In genomic region chr13:111280666-111281577, GRCh38 we compare ENCODE assay signal across 14 cellular contexts. TPM values are rescaled to one million over a fixed set of nuclear protein-coding genes. Genes with fewer than 3 reads are reported as not detected.
DNase-seq lines count a peak whose midpoint lies in the region; ATAC-seq and TF ChIP-seq lines count a peak whose summit lies in the region.
"Had no signal": no experiment of that assay in that cellular context is flagged by ENCODE, and none has a peak within 500 bp of the region (broad histone marks: within the 10 kb centered on the region; RNA-seq: fewer than 3 reads in every experiment).

No MANE protein-coding gene starts in this region.

- H2BK5ac ChIP-seq in IMR-90 (ENCODE audit: low read depth, low read length, poor library complexity, severe bottlenecking): peak overlapping the region; percentile 81

- peak overlapping the region; percentile 85 for H4K91ac ChIP-seq in IMR-90 (ENCODE audit: insufficient read depth, low read depth, low read length)

- no peak for TF ChIP-seq RAD21 in IMR-90 (IDR thresholded peaks at IDR 0.05; ENCODE audit: low read length)

- peak overlapping the region; percentile 59 for H3K56ac ChIP-seq in IMR-90 (ENCODE audit: extremely low read depth, insufficient read depth, low read length)

- H3K4me2 ChIP-seq in IMR-90 (ENCODE audit: low read depth, low read length) (peak overlapping the region; percentile 62), mammary epithelial cell (ENCODE audit: insufficient read depth, low read depth, low read length) (no peak overlapping the region)

- TF ChIP-seq EP300 in esophagus muscularis mucosa (IDR thresholded peaks at IDR 0.05) (no peak), ovary (IDR thresholded peaks at IDR 0.05) (no peak)

- ATAC-seq in IMR-90 (ENCODE audit: low read depth) (peak; percentile 75), GM21423 (IDR thresholded peaks at IDR 0.05; ENCODE audit: unreplicated experiment) (no peak)
- ATAC-seq: activated T-helper 17 cell treated with anti-CD3 and anti-CD28 coated beads, Interleukin-2, amount 50 U/mL, for 72 hours; effector memory CD8-positive, alpha-beta T cell; Panc1 had no signal

- H3K79me2 ChIP-seq in mammary epithelial cell (ENCODE audit: insufficient read depth, low read length): no peaks in the 10 kb centered on the region

- peak overlapping the region; percentile 33; the same call in 1 of the 2 replicates for H2AK5ac ChIP-seq in IMR-90 (ENCODE audit: low read depth, low read length)

- peaks cover 13% of the 10 kb centered on the region for H3K9me1 ChIP-seq in IMR-90 (ENCODE audit: insufficient read depth, low read length)

- peak overlapping the region; percentile 65 for H3K18ac ChIP-seq in IMR-90 (ENCODE audit: low read depth, low read length)

- dilution Hi-C loops in IMR-90 (cut with HindIII; ENCODE audit: low sequenced_read_pairs, unreplicated experiment): no loop called here
- dilution Hi-C loops in mammary epithelial cell (cut with HindIII; ENCODE audit: low sequenced_read_pairs): no loop called here

- TF ChIP-seq CTCF in IMR-90 (conservative IDR thresholded peaks at IDR 0.05; ENCODE audit: low read depth, low read length) (no peak), esophagus muscularis mucosa (IDR thresholded peaks at IDR 0.05) (no peak), ovary (IDR thresholded peaks at IDR 0.05) (no peak), mammary epithelial cell (conservative IDR thresholded peaks at IDR 0.05 in 1 of 2, IDR thresholded peaks at IDR 0.05 in 1 of 2; ENCODE audit: extremely low read depth in 1 of 2, insufficient read depth in 1 of 2, low read depth in 1 of 2, low read length in 2 of 2) (no peak)

- CTCF ChIA-PET in IMR-90 (lab: Yijun Ruan, JAX) (interaction anchor here (0.9 to 1.3 kb wide), 3 partner anchors 10 to 564 kb away, joined by 3 to 4 read pairs (median 3); no protein-coding TSS in a partner anchor), mammary epithelial cell (lab: Charles Lee; ENCODE audit: low non-redundant PET) (no interaction called here)

- H2BK120ac ChIP-seq in IMR-90 (ENCODE audit: low read depth, low read length): peak overlapping the region; percentile 89

- peak overlapping the region; percentile 31 for H2AK9ac ChIP-seq in IMR-90 (replicated peaks; ENCODE audit: low read depth, low read length, poor library complexity)

- peak overlapping the region; percentile 27; the same call in 1 of the 2 replicates for H4K5ac ChIP-seq in IMR-90 (ENCODE audit: low read depth, low read length)

- H3K4me1 ChIP-seq in IMR-90 (ENCODE audit: control insufficient read depth, insufficient read depth, low read length) (peaks cover 11% of the 10 kb centered on the region), esophagus muscularis mucosa (peaks cover 24 to 45% (median 27%) of the 10 kb centered on the region in 4 donors), ovary (ENCODE audit: insufficient read depth) (peaks cover 7% of the 10 kb centered on the region), mammary epithelial cell (ENCODE audit: insufficient read depth, low read length) (no peaks in the 10 kb centered on the region)

- H4K20me1 ChIP-seq in IMR-90 (ENCODE audit: insufficient read depth, low read length) (no peaks in the 10 kb centered on the region; the same call in 1 of the 2 replicates), mammary epithelial cell (ENCODE audit: insufficient read depth, low read length) (no peaks in the 10 kb centered on the region)

- DNase-seq in 8988T: peak; percentile 41
- peak; percentile 86 for DNase-seq in IMR-90
- peak; percentile 7 for DNase-seq in esophagus muscularis mucosa (ENCODE audit: extremely low spot score)
- DNase-seq in ovary: no peak
- DNase-seq in cortex of kidney (lab: John Stamatoyannopoulos, UW): no peak
- no peak for DNase-seq in mammary epithelial cell
- no peak for DNase-seq in substantia nigra (lab: John Stamatoyannopoulos, UW)
- DNase-seq: effector memory CD8-positive, alpha-beta T cell; left cardiac atrium; NCI-H2029 had no signal

- WGBS in IMR-90 (ENCODE audit: extremely low coverage in 2 of 2, insufficient read length in 1 of 2), 2 experiments: no CpG with 5 or more reads among the region's 13 CpGs
- 73% methylated on average over 13 of the region's 13 CpGs for WGBS in esophagus muscularis mucosa
- 35 to 49% (median 43%) methylated on average over 13 of the region's 13 CpGs for WGBS in ovary, 3 donors
- 94% methylated on average over 13 of the region's 13 CpGs for WGBS in mammary epithelial cell (ENCODE audit: low coverage, missing lambda C conversion rate)

- H2BK15ac ChIP-seq in IMR-90 (ENCODE audit: low read depth, low read length): 0 out of 3 replicates have a peak overlapping the region, but pooled peaks have one; percentile 18

- H3K27ac ChIP-seq in IMR-90 (ENCODE audit: insufficient read depth, low read length) (peak overlapping the region; percentile 61), esophagus muscularis mucosa (replicated peaks in 1 of 4) (peak overlapping the region; percentile 62 to 78 (median 69)), ovary (peak overlapping the region; percentile 55 to 57), mammary epithelial cell (ENCODE audit: insufficient read depth, low read depth, low read length) (no peak overlapping the region), substantia nigra (ENCODE audit: low read depth, low read length, poor library complexity, severe bottlenecking) (no peak overlapping the region)

- H4K8ac ChIP-seq in IMR-90 (ENCODE audit: low read depth in 2 of 2, low read length in 2 of 2): peak overlapping the region; percentile 32 to 70; a peak in 3 of 4 replicates

- no TSS peak for BruUV-seq in IMR-90 (replicated peaks; lab: Mats Ljungman, UMichigan)
- no TSS peak for BruUV-seq in mammary epithelial cell (replicated peaks; lab: Mats Ljungman, UMichigan)

- H3K14ac ChIP-seq in IMR-90 (replicated peaks; ENCODE audit: low read depth, low read length): peak overlapping the region; percentile 76

- peaks cover 24 to 53% of the 10 kb centered on the region in 2 experiments for H3K79me1 ChIP-seq in IMR-90 (ENCODE audit: low read depth in 1 of 2, low read length in 2 of 2)

- H2AFZ ChIP-seq in IMR-90 (replicated peaks; ENCODE audit: low read length, poor library complexity): peak overlapping the region; percentile 28
- H2AFZ ChIP-seq in mammary epithelial cell (ENCODE audit: low read depth, low read length): no peak overlapping the region

- no peaks in the 10 kb centered on the region for H3K27me3 ChIP-seq in IMR-90 (ENCODE audit: control insufficient read depth, insufficient read depth, low read length)
- no peaks in the 10 kb centered on the region for H3K27me3 ChIP-seq in esophagus muscularis mucosa
- H3K27me3 ChIP-seq in ovary: no peaks in the 10 kb centered on the region
- no peaks in the 10 kb centered on the region for H3K27me3 ChIP-seq in mammary epithelial cell (ENCODE audit: insufficient read depth, low read length)

- intact Hi-C loops in IMR-90 (cut with micrococcal nuclease) (loop anchor here (1.0 kb wide), 1 partner anchor 128 kb away; no protein-coding TSS in a partner anchor), esophagus muscularis mucosa (cut with DNase I) (no loop called here), ovary (cut with DNase I) (no loop called here), mammary epithelial cell (cut with micrococcal nuclease) (no loop called here)

- H2BK20ac ChIP-seq in IMR-90 (ENCODE audit: low read depth, low read length): peak overlapping the region; percentile 57

- in situ Hi-C loops in IMR-90 (cut with MboI; ENCODE audit: low sequenced_read_pairs): no loop called here
- in situ Hi-C loops in mammary epithelial cell (cut with MboI; ENCODE audit: low sequenced_read_pairs in 2 of 2): no loop called here

- H3K4me3 ChIP-seq in IMR-90 (ENCODE audit: insufficient read depth, low read depth, low read length) (no peak overlapping the region), esophagus muscularis mucosa (no peak overlapping the region), ovary (no peak overlapping the region), mammary epithelial cell (replicated peaks in 1 of 3; ENCODE audit: insufficient read depth in 1 of 3, low read depth in 2 of 3, low read length in 3 of 3) (no peak overlapping the region)

- H3K9ac ChIP-seq in IMR-90 (ENCODE audit: low read depth, low read length): no peak overlapping the region; the same call in 1 of the 2 replicates
- no peak overlapping the region for H3K9ac ChIP-seq in mammary epithelial cell (ENCODE audit: insufficient read depth, low read length)

- no peak for TF ChIP-seq POLR2A in IMR-90 (IDR thresholded peaks at IDR 0.05; ENCODE audit: low read depth, low read length)
- no peak for TF ChIP-seq POLR2A in esophagus muscularis mucosa (IDR thresholded peaks at IDR 0.05; ENCODE audit: low read depth)
- no peak for TF ChIP-seq POLR2A in ovary (IDR thresholded peaks at IDR 0.05)

- POLR2A ChIA-PET in IMR-90 (lab: Charles Lee; ENCODE audit: unreplicated experiment): no interaction called here

- peaks cover 37% of the 10 kb centered on the region for H3K36me3 ChIP-seq in IMR-90 (ENCODE audit: control insufficient read depth, insufficient read depth, low read length)
- peaks cover 24 to 82% (median 76%) of the 10 kb centered on the region in 4 donors for H3K36me3 ChIP-seq in esophagus muscularis mucosa
- no peaks in the 10 kb centered on the region for H3K36me3 ChIP-seq in ovary
- H3K36me3 ChIP-seq in mammary epithelial cell (ENCODE audit: insufficient read depth, low read length): peaks cover 17% of the 10 kb centered on the region

- no peaks in the 10 kb centered on the region for H3K9me3 ChIP-seq in IMR-90 (ENCODE audit: control insufficient read depth, insufficient read depth, low read length)
- no peaks in the 10 kb centered on the region for H3K9me3 ChIP-seq in esophagus muscularis mucosa
- no peaks in the 10 kb centered on the region for H3K9me3 ChIP-seq in ovary
- no peaks in the 10 kb centered on the region for H3K9me3 ChIP-seq in mammary epithelial cell (replicated peaks; ENCODE audit: insufficient read depth, low read length)

- H3K4ac ChIP-seq in IMR-90 (ENCODE audit: low read depth, low read length): peak overlapping the region; percentile 91

- peak overlapping the region; percentile 70 for H3K23ac ChIP-seq in IMR-90 (ENCODE audit: low read depth, low read length)

RNA-seq across cellular contexts. Expression of gene TEX29, which starts 39.5 kb away (rescaled TPM):
- total RNA-seq in IMR-90 (2012; rRNA removed): not detected in 2 replicates
- polyA plus RNA-seq in IMR-90 (2012; rRNA removed): 0.29 and 0.46 TPM in 2 replicates
- 0.21 and 0.24 TPM in 2 replicates for polyA plus RNA-seq in IMR-90 (2012; cell fraction: cytosol; rRNA removed)
- polyA plus RNA-seq in IMR-90 (2012; cell fraction: nucleus; rRNA removed; ENCODE audit: low replicate concordance): 0.18 and 1.1 TPM in 2 replicates
- under 1 TPM in 2 of 4 donors, not detected in 2; 0.83 to 0.99 TPM for total RNA-seq in esophagus muscularis mucosa
- total RNA-seq in ovary: under 1 TPM in 1 of 7 donors, not detected in 6; 0.35 TPM
- under 1 TPM in 1 of 2 donors, not detected in 1; 0.25 TPM for polyA plus RNA-seq in ovary
- not detected for total RNA-seq in mammary epithelial cell
- not detected for polyA plus RNA-seq in mammary epithelial cell
- polyA minus RNA-seq in mammary epithelial cell: not detected
- total RNA-seq: renal cortical epithelial cell had no signal

Comparison
In these comparisons a context has a peak if more than half of its experiments do, and no peak if none do; other contexts are left out.
1. DNase-seq: peak in 8988T (single experiment), IMR-90 (single experiment) and esophagus muscularis mucosa (single experiment); none in ovary (0 of 5), cortex of kidney (single experiment), mammary epithelial cell (single experiment) and substantia nigra (0 of 49).
2. H3K27ac ChIP-seq: peak in IMR-90 (single experiment), esophagus muscularis mucosa (4 of 4) and ovary (2 of 2); none in mammary epithelial cell (single experiment) and substantia nigra (single experiment).